Comparison of ENCODE assay signal across 12 cellular contexts in genomic region chr11:120326845-120327281, GRCh38. TPM values are rescaled to one million over a fixed set of nuclear protein-coding genes. Genes with fewer than 3 reads are reported as not detected.
DNase-seq lines count a peak whose midpoint lies in the region; ATAC-seq and TF ChIP-seq lines count a peak whose summit lies in the region.
"Had no signal": no experiment of that assay in that cellular context is flagged by ENCODE, and none has a peak within 500 bp of the region (broad histone marks: within the 10 kb centered on the region; RNA-seq: fewer than 3 reads in every experiment).

No MANE protein-coding gene starts in this region.

- H3K27ac ChIP-seq in 22Rv1, result peak overlapping the region; percentile 67
- no peak overlapping the region for H3K27ac ChIP-seq in lower lobe of right lung

- peaks cover 58% of the 10 kb centered on the region for H3K27me3 Mint-ChIP-seq in activated T-helper 2 cell treated with anti-CD3 and anti-CD28 coated beads, Interferon-gamma antibody, Interleukin-2, Interleukin-4, amounts not matched to agents 10 μg/mL and 5 μg/mL and 100 μg/mL, durations not matched to agents 14 hours and 24 hours and 36 hours (ENCODE audit: low read depth)

- peaks cover 29% of the 10 kb centered on the region for H3K4me1 ChIP-seq in lower lobe of right lung

- intact Hi-C loops in activated T-helper 2 cell treated with anti-CD3 and anti-CD28 coated beads, Interferon-gamma antibody, Interleukin-2, Interleukin-4, amounts not matched to agents 10 μg/mL and 5 μg/mL and 100 μg/mL, durations not matched to agents 14 hours and 24 hours and 36 hours (cut with micrococcal nuclease), result no loop called here
- intact Hi-C loops in lower lobe of right lung (cut with DNase I), result no loop called here

- H3K36me3 Mint-ChIP-seq in activated T-helper 2 cell treated with anti-CD3 and anti-CD28 coated beads, Interferon-gamma antibody, Interleukin-2, Interleukin-4, amounts not matched to agents 10 μg/mL and 5 μg/mL and 100 μg/mL, durations not matched to agents 14 hours and 24 hours and 36 hours (ENCODE audit: low read depth), result no peaks in the 10 kb centered on the region

- ATAC-seq in lower lobe of right lung, result no peak

- peaks cover 12% of the 10 kb centered on the region for H3K36me3 ChIP-seq in lower lobe of right lung

- peak overlapping the region; percentile 1 for H3K4me3 Mint-ChIP-seq in activated T-helper 2 cell treated with anti-CD3 and anti-CD28 coated beads, Interferon-gamma antibody, Interleukin-2, Interleukin-4, amounts not matched to agents 10 μg/mL and 5 μg/mL and 100 μg/mL, durations not matched to agents 14 hours and 24 hours and 36 hours (ENCODE audit: low read depth)

- H3K27me3 ChIP-seq in lower lobe of right lung (ENCODE audit: low read depth), result no peaks in the 10 kb centered on the region

- peaks cover 17% of the 10 kb centered on the region for H3K4me1 Mint-ChIP-seq in activated T-helper 2 cell treated with anti-CD3 and anti-CD28 coated beads, Interferon-gamma antibody, Interleukin-2, Interleukin-4, amounts not matched to agents 10 μg/mL and 5 μg/mL and 100 μg/mL, durations not matched to agents 14 hours and 24 hours and 36 hours (ENCODE audit: low read depth)

- H3K27ac Mint-ChIP-seq in activated T-helper 2 cell treated with anti-CD3 and anti-CD28 coated beads, Interferon-gamma antibody, Interleukin-2, Interleukin-4, amounts not matched to agents 10 μg/mL and 5 μg/mL and 100 μg/mL, durations not matched to agents 14 hours and 24 hours and 36 hours, result no peak overlapping the region
- H3K27ac Mint-ChIP-seq: stimulated activated naive CD8-positive, alpha-beta T cell treated with anti-CD3 and anti-CD28 coated beads, Interleukin-15, Interleukin-2, amounts not matched to agents 100 ng/mL and 50 ng/mL, for 24 hours had no signal

- H3K9me3 ChIP-seq in lower lobe of right lung, result no peaks in the 10 kb centered on the region
- H3K9me3 ChIP-seq: HAP-1 had no signal

- DNase-seq in HCEC 1CT (peak; percentile 19), kidney tubule cell (ENCODE audit: low spot score) (peak; percentile 47), lower lobe of right lung (no peak), NCI-H1092 (lab: John Stamatoyannopoulos, UW) (no peak), anterior cingulate cortex (lab: John Stamatoyannopoulos, UW) (no peak)
- DNase-seq in activated T-helper 2 cell treated with anti-CD3 and anti-CD28 coated beads, Interferon-gamma antibody, Interleukin-2, Interleukin-4, amounts not matched to agents 10 μg/mL and 5 μg/mL and 100 μg/mL, durations not matched to agents 14 hours and 24 hours and 36 hours (ENCODE audit: low spot score), result no peak
- DNase-seq in activated CD4-positive, CD25-positive, alpha-beta regulatory T cell treated with anti-CD3 and anti-CD28 coated beads, Interleukin-2, amount 50 U/mL, for 72 hours, result no peak
- DNase-seq: activated naive CD4-positive, alpha-beta T cell treated with Interleukin-2 at 50 U/mL for 16 hours; stimulated activated CD4-positive, alpha-beta T cell treated with anti-CD3 and anti-CD28 coated beads, Interleukin-12 subunit alpha, Interleukin-12 subunit beta, amount 100 ng/mL, for 4 hours had no signal

- TF ChIP-seq CTCF in 22Rv1 (IDR thresholded peaks at IDR 0.05), result no peak
- TF ChIP-seq CTCF in lower lobe of right lung (IDR thresholded peaks at IDR 0.05), result no peak

- H3K4me3 ChIP-seq in lower lobe of right lung, result no peak overlapping the region

- no peaks in the 10 kb centered on the region for H3K9me3 Mint-ChIP-seq in activated T-helper 2 cell treated with anti-CD3 and anti-CD28 coated beads, Interferon-gamma antibody, Interleukin-2, Interleukin-4, amounts not matched to agents 10 μg/mL and 5 μg/mL and 100 μg/mL, durations not matched to agents 14 hours and 24 hours and 36 hours
- H3K9me3 Mint-ChIP-seq: stimulated activated naive CD8-positive, alpha-beta T cell treated with anti-CD3 and anti-CD28 coated beads, Interleukin-15, Interleukin-2, amounts not matched to agents 100 ng/mL and 50 ng/mL, for 24 hours had no signal

RNA-seq across cellular contexts. Expression of gene TLCD5, which starts 1.8 kb away (rescaled TPM):
- total RNA-seq in activated T-helper 2 cell treated with anti-CD3 and anti-CD28 coated beads, Interferon-gamma antibody, Interleukin-2, Interleukin-4, amounts not matched to agents 10 μg/mL and 5 μg/mL and 100 μg/mL, durations not matched to agents 14 hours and 24 hours and 36 hours, result 0.41 and 0.46 TPM in 2 replicates
- total RNA-seq in lower lobe of right lung, result 3.5 TPM

RNA-seq across cellular contexts. Expression of gene ARHGEF12, which starts 9.3 kb away (rescaled TPM):
- total RNA-seq in activated T-helper 2 cell treated with anti-CD3 and anti-CD28 coated beads, Interferon-gamma antibody, Interleukin-2, Interleukin-4, amounts not matched to agents 10 μg/mL and 5 μg/mL and 100 μg/mL, durations not matched to agents 14 hours and 24 hours and 36 hours, result 17.4 and 17.7 TPM in 2 replicates
- 121 TPM for total RNA-seq in lower lobe of right lung

Comparison
In these comparisons a context has a peak if more than half of its experiments do, and no peak if none do; other contexts are left out.
1. DNase-seq: peak in HCEC 1CT (single experiment) and kidney tubule cell (single experiment); none in activated T-helper 2 cell treated with anti-CD3 and anti-CD28 coated beads, Interferon-gamma antibody, Interleukin-2, Interleukin-4, amounts not matched to agents 10 μg/mL and 5 μg/mL and 100 μg/mL, durations not matched to agents 14 hours and 24 hours and 36 hours (single experiment), activated CD4-positive, CD25-positive, alpha-beta regulatory T cell treated with anti-CD3 and anti-CD28 coated beads, Interleukin-2, amount 50 U/mL, for 72 hours (single experiment), lower lobe of right lung (single experiment), NCI-H1092 (single experiment) and anterior cingulate cortex (0 of 58).